In the genomic region with DNA sequence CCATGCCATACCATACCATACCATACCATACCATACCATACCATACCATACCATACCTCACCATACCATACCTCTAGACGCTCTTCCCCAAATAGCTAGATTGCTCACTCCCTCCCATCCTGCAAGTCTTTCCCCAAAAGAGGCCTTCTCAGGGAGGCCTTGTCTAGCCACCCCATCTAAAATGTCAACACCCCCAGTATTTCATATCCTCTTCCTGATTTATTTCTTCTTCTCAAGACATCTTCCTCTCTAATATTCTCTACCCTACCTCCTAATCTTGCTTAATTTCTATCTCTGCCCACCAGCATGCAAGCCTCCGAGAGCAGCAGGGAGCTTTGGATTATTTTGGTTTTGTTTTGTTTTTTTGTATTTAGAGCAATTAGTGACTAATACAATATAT, we compare ENCODE assay signal across 22 cellular contexts.
"Had no signal": no experiment of that assay in that cellular context is flagged by ENCODE, and none has a peak within 500 bp of the region (broad histone marks: within the 10 kb centered on the region; RNA-seq: fewer than 3 reads in every experiment).

No MANE protein-coding gene starts in this region.

- ATAC-seq: activated CD4-positive, CD25-positive, alpha-beta regulatory T cell treated with anti-CD3 and anti-CD28 coated beads, Interleukin-2, amount 50 U/mL, for 24 hours; activated naive CD4-positive, alpha-beta T cell treated with anti-CD3 and anti-CD28 coated beads, Interleukin-2, amount 50 U/mL, for 72 hours; activated T-helper 17 cell treated with anti-CD3 and anti-CD28 coated beads, Interleukin-2, amount 50 U/mL, for 72 hours; heart right ventricle; natural killer cell treated with Interleukin-12 subunit alpha and Interleukin-12 subunit beta and Interleukin-15 and Interleukin-18, amount 100 ng/mL, for 72 hours; psoas muscle had no signal

- DNase-seq: activated CD4-positive, alpha-beta T cell treated with anti-CD3 and anti-CD28 coated beads, Interleukin-2, amount 10 ng/mL, durations not matched to agents 7 days and 5 days; activated T-cell treated with anti-CD3 and anti-CD28 coated beads, Interleukin-2, amount 50 U/mL, for 24 hours; adrenal gland; central memory CD4-positive, alpha-beta T cell; dorsolateral prefrontal cortex; heart right ventricle; ovary; psoas muscle; stimulated activated CD4-positive, alpha-beta T cell treated with anti-CD3 and anti-CD28 coated beads, Interleukin-12 subunit alpha, Interleukin-12 subunit beta, amount 100 ng/mL, for 4 hours; stimulated activated CD4-positive, alpha-beta T cell treated with anti-CD3 and anti-CD28 coated beads, Interleukin-4, amount 100 ng/mL, for 4 hours; substantia nigra; tibial artery had no signal

- H3K4me3 Mint-ChIP-seq: activated CD4-positive, alpha-beta T cell treated with anti-CD3 and anti-CD28 coated beads, Interleukin-2, amount 10 ng/mL, durations not matched to agents 7 days and 5 days; activated T-cell treated with anti-CD3 and anti-CD28 coated beads, Interleukin-2, amount 50 U/mL, for 24 hours; activated T-helper 17 cell treated with anti-CD3 and anti-CD28 coated beads, Interleukin-2, amount 50 U/mL, for 72 hours; memory B cell; natural killer cell treated with Interleukin-12 subunit alpha and Interleukin-12 subunit beta and Interleukin-15 and Interleukin-18, amount 100 ng/mL, for 72 hours; stimulated activated naive CD8-positive, alpha-beta T cell treated with anti-CD3 and anti-CD28 coated beads, Interleukin-15, Interleukin-2, amounts not matched to agents 100 ng/mL and 50 ng/mL, for 24 hours; T-helper 2 cell treated with Interferon-gamma antibody and Interleukin-4, amounts not matched to agents 5 μg/mL and 100 μg/mL, for 36 hours had no signal

- H3K27ac Mint-ChIP-seq: activated CD4-positive, alpha-beta T cell treated with anti-CD3 and anti-CD28 coated beads, Interleukin-2, amount 10 ng/mL, durations not matched to agents 7 days and 5 days; activated T-cell treated with anti-CD3 and anti-CD28 coated beads, Interleukin-2, amount 50 U/mL, for 24 hours; activated T-helper 17 cell treated with anti-CD3 and anti-CD28 coated beads, Interleukin-2, amount 50 U/mL, for 72 hours; memory B cell; natural killer cell treated with Interleukin-12 subunit alpha and Interleukin-12 subunit beta and Interleukin-15 and Interleukin-18, amount 100 ng/mL, for 72 hours; stimulated activated naive CD8-positive, alpha-beta T cell treated with anti-CD3 and anti-CD28 coated beads, Interleukin-15, Interleukin-2, amounts not matched to agents 100 ng/mL and 50 ng/mL, for 24 hours; T-helper 2 cell treated with Interferon-gamma antibody and Interleukin-4, amounts not matched to agents 5 μg/mL and 100 μg/mL, for 36 hours had no signal

- H3K27ac ChIP-seq: adrenal gland, ascending aorta, dorsolateral prefrontal cortex, ovary, psoas muscle, right atrium auricular region, tibial artery, VCaP had no signal

- H3K4me3 ChIP-seq: adrenal gland, ascending aorta, dorsolateral prefrontal cortex, heart right ventricle, ovary, psoas muscle, right atrium auricular region, tibial artery had no signal

- H3K4me1 Mint-ChIP-seq: activated T-helper 17 cell treated with anti-CD3 and anti-CD28 coated beads, Interleukin-2, amount 50 U/mL, for 72 hours had no signal

- H3K27me3 Mint-ChIP-seq: activated CD4-positive, alpha-beta T cell treated with anti-CD3 and anti-CD28 coated beads, Interleukin-2, amount 10 ng/mL, durations not matched to agents 7 days and 5 days; activated T-cell treated with anti-CD3 and anti-CD28 coated beads, Interleukin-2, amount 50 U/mL, for 24 hours; memory B cell; natural killer cell treated with Interleukin-12 subunit alpha and Interleukin-12 subunit beta and Interleukin-15 and Interleukin-18, amount 100 ng/mL, for 72 hours; stimulated activated naive CD8-positive, alpha-beta T cell treated with anti-CD3 and anti-CD28 coated beads, Interleukin-15, Interleukin-2, amounts not matched to agents 100 ng/mL and 50 ng/mL, for 24 hours had no signal

- H3K36me3 Mint-ChIP-seq: activated naive CD4-positive, alpha-beta T cell treated with anti-CD3 and anti-CD28 coated beads, Interleukin-2, amount 50 U/mL, for 72 hours; memory B cell; natural killer cell treated with Interleukin-12 subunit alpha and Interleukin-12 subunit beta and Interleukin-15 and Interleukin-18, amount 100 ng/mL, for 72 hours had no signal

- H3K4me1 ChIP-seq: ascending aorta, right atrium auricular region, tibial artery had no signal

- H3K9me3 ChIP-seq: adrenal gland, ascending aorta, heart right ventricle, ovary, psoas muscle, right atrium auricular region, tibial artery had no signal

- H3K9me3 Mint-ChIP-seq: activated CD4-positive, alpha-beta T cell treated with anti-CD3 and anti-CD28 coated beads, Interleukin-2, amount 10 ng/mL, durations not matched to agents 7 days and 5 days; activated naive CD4-positive, alpha-beta T cell treated with anti-CD3 and anti-CD28 coated beads, Interleukin-2, amount 50 U/mL, for 72 hours; activated T-cell treated with anti-CD3 and anti-CD28 coated beads, Interleukin-2, amount 50 U/mL, for 24 hours; activated T-helper 17 cell treated with anti-CD3 and anti-CD28 coated beads, Interleukin-2, amount 50 U/mL, for 72 hours; memory B cell; natural killer cell treated with Interleukin-12 subunit alpha and Interleukin-12 subunit beta and Interleukin-15 and Interleukin-18, amount 100 ng/mL, for 72 hours; stimulated activated naive CD8-positive, alpha-beta T cell treated with anti-CD3 and anti-CD28 coated beads, Interleukin-15, Interleukin-2, amounts not matched to agents 100 ng/mL and 50 ng/mL, for 24 hours; T-helper 2 cell treated with Interferon-gamma antibody and Interleukin-4, amounts not matched to agents 5 μg/mL and 100 μg/mL, for 36 hours had no signal

- H3K36me3 ChIP-seq: adrenal gland, ascending aorta, heart right ventricle, ovary, right atrium auricular region, tibial artery had no signal

- H3K27me3 ChIP-seq: adrenal gland, ascending aorta, dorsolateral prefrontal cortex, heart right ventricle, ovary, right atrium auricular region, tibial artery had no signal
